2 cellular contexts compared by ENCODE assay signal in genomic region chr1:160911925-160912324, GRCh38.
TF ChIP-seq lines count a peak whose summit lies in the region.

No MANE protein-coding gene starts in this region.

TF ChIP-seq in GM23338, 12 proteins besides CTCF, POLR2A, EP300 and RAD21:
- TF ChIP-seq EZH2phosphoT487 (IDR thresholded peaks at IDR 0.05; ENCODE audit: unreplicated experiment) (no peak), NANOG (IDR thresholded peaks at IDR 0.05; ENCODE audit: borderline replicate concordance) (no peak), ETS1 (IDR thresholded peaks at IDR 0.05) (no peak), STAT1 (IDR thresholded peaks at IDR 0.05; ENCODE audit: unreplicated experiment) (no peak)

TF ChIP-seq in H1, 55 proteins besides CTCF, POLR2A, EP300 and RAD21:
- TF ChIP-seq TAF1 (IDR thresholded peaks at IDR 0.05; ENCODE audit: low read depth, low read length) (no peak), ASH2L (IDR thresholded peaks at IDR 0.05; ENCODE audit: low read length) (no peak), SP1 (IDR thresholded peaks at IDR 0.05; ENCODE audit: low read depth, low read length) (no peak), TEAD4 (IDR thresholded peaks at IDR 0.05; ENCODE audit: low read depth, low read length) (no peak), KDM4A (IDR thresholded peaks at IDR 0.05; ENCODE audit: low read depth, low read length, severe bottlenecking) (no peak), ZNF274 (IDR thresholded peaks at IDR 0.05; ENCODE audit: borderline replicate concordance, extremely low read depth, low read length) (no peak), EZH2 (IDR thresholded peaks at IDR 0.05; ENCODE audit: low read depth, low read length, severe bottlenecking) (no peak), CBX5 (IDR thresholded peaks at IDR 0.05; ENCODE audit: low read depth, low read length) (no peak), TAF7 (optimal IDR thresholded peaks at IDR 0.05; ENCODE audit: borderline replicate concordance, low read depth, low read length) (no peak), CHD1 (IDR thresholded peaks at IDR 0.05; ENCODE audit: low read depth, low read length) (no peak), FOSL1 (IDR thresholded peaks at IDR 0.05; ENCODE audit: insufficient read depth, low read depth, low read length) (no peak), JUN (IDR thresholded peaks at IDR 0.05; ENCODE audit: low read depth, low read length) (no peak), SRF (IDR thresholded peaks at IDR 0.05; ENCODE audit: low read depth, low read length) (no peak)
- TF ChIP-seq, protein P1, sequence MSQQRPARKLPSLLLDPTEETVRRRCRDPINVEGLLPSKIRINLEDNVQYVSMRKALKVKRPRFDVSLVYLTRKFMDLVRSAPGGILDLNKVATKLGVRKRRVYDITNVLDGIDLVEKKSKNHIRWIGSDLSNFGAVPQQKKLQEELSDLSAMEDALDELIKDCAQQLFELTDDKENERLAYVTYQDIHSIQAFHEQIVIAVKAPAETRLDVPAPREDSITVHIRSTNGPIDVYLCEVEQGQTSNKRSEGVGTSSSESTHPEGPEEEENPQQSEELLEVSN (IDR thresholded peaks at IDR 0.05): no peak
- TF ChIP-seq, protein P2, sequence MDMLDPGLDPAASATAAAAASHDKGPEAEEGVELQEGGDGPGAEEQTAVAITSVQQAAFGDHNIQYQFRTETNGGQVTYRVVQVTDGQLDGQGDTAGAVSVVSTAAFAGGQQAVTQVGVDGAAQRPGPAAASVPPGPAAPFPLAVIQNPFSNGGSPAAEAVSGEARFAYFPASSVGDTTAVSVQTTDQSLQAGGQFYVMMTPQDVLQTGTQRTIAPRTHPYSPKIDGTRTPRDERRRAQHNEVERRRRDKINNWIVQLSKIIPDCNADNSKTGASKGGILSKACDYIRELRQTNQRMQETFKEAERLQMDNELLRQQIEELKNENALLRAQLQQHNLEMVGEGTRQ (IDR thresholded peaks at IDR 0.05; ENCODE audit: low read length): no peak
- TF ChIP-seq, protein P3, sequence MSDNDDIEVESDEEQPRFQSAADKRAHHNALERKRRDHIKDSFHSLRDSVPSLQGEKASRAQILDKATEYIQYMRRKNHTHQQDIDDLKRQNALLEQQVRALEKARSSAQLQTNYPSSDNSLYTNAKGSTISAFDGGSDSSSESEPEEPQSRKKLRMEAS (IDR thresholded peaks at IDR 0.05): no peak
